15 cellular contexts compared by ENCODE assay signal in the genomic region with DNA sequence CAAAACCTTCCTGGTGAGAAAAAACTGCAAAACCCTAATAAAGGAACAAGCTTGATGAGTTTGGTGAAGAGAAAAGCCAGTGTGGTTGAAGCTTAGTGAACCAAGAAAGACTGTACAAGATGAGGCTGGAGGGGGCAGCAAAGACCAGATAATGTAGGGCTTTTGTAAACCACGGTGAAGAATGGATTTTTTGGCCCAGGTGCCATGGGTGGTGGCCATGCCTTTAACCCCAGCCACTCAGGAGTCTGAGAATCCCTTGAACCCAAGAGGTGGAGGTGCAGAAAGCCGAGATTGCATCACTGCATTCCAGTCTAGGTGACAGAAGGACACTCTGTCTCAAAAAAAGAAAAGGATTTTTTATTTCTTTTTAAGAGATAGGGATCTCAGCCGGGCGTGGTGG. TPM values are rescaled to one million over a fixed set of nuclear protein-coding genes. Genes with fewer than 3 reads are reported as not detected.
A peak's percentile ranks its signal among the peaks of the same experiment; 100 is the strongest.
DNase-seq lines count a peak whose midpoint lies in the region; ATAC-seq and TF ChIP-seq lines count a peak whose summit lies in the region.
"Had no signal": no experiment of that assay in that cellular context is flagged by ENCODE, and none has a peak within 500 bp of the region (broad histone marks: within the 10 kb centered on the region; RNA-seq: fewer than 3 reads in every experiment).

No MANE protein-coding gene starts in this region.

- H3K9me3 Mint-ChIP-seq in activated naive CD4-positive, alpha-beta T cell treated with anti-CD3 and anti-CD28 coated beads, Interleukin-2, amount 10 ng/mL, durations not matched to agents 7 days and 5 days = no peaks in the 10 kb centered on the region
- H3K9me3 Mint-ChIP-seq in activated naive CD4-positive, alpha-beta T cell treated with anti-CD3 and anti-CD28 coated beads, Interleukin-2, amount 50 U/mL, for 72 hours = no peaks in the 10 kb centered on the region
- no peaks in the 10 kb centered on the region for H3K9me3 Mint-ChIP-seq in type B pancreatic cell

- no peak overlapping the region for H3K27ac ChIP-seq in coronary artery
- H3K27ac ChIP-seq: thyroid gland had no signal

- H3K4me3 ChIP-seq in choroid plexus epithelial cell (ENCODE audit: low read depth, low read length) (no peak overlapping the region), coronary artery (no peak overlapping the region)
- H3K4me3 ChIP-seq: mucosa of descending colon, thyroid gland had no signal

- DNase-seq in activated naive CD4-positive, alpha-beta T cell treated with anti-CD3 and anti-CD28 coated beads, Interleukin-2, amount 10 ng/mL, durations not matched to agents 7 days and 5 days = peak; percentile 43
- DNase-seq in activated naive CD4-positive, alpha-beta T cell treated with anti-CD3 and anti-CD28 coated beads, Interleukin-2, amount 50 U/mL, for 72 hours (ENCODE audit: low spot score in 2 of 2) = no peak
- DNase-seq in MV-4-11 (lab: John Stamatoyannopoulos, UW) (peak; percentile 21), choroid plexus epithelial cell (ENCODE audit: low read depth) (no peak), type B pancreatic cell (ENCODE audit: extremely low spot score, unreplicated experiment) (no peak), coronary artery (ENCODE audit: low spot score) (no peak)
- DNase-seq in activated CD8-positive, alpha-beta memory T cell treated with anti-CD3 and anti-CD28 coated beads for 24 hours = no peak
- DNase-seq: aorta, BE2C, mucosa of descending colon, NCI-H1048, NCI-H69, thyroid gland had no signal

- TF ChIP-seq CTCF in choroid plexus epithelial cell (conservative IDR thresholded peaks at IDR 0.05; ENCODE audit: low read depth, low read length) = peak; percentile 19
- TF ChIP-seq CTCF in type B pancreatic cell (conservative IDR thresholded peaks at IDR 0.05) = peak; percentile 33
- TF ChIP-seq CTCF in coronary artery (IDR thresholded peaks at IDR 0.05) = no peak

- CTCF ChIA-PET in activated naive CD4-positive, alpha-beta T cell treated with anti-CD3 and anti-CD28 coated beads, Interleukin-2, amount 10 ng/mL, durations not matched to agents 7 days and 5 days (lab: Charles Lee) = interaction anchor here (1.0 to 1.3 kb wide), 3 partner anchors 22 to 129 kb away, joined by 3 read pairs; no protein-coding TSS in a partner anchor

- peaks cover 34% of the 10 kb centered on the region for H3K36me3 Mint-ChIP-seq in activated naive CD4-positive, alpha-beta T cell treated with anti-CD3 and anti-CD28 coated beads, Interleukin-2, amount 10 ng/mL, durations not matched to agents 7 days and 5 days
- peaks cover 2 to 21% of the 10 kb centered on the region in 2 donors for H3K36me3 Mint-ChIP-seq in activated naive CD4-positive, alpha-beta T cell treated with anti-CD3 and anti-CD28 coated beads, Interleukin-2, amount 50 U/mL, for 72 hours
- peaks cover 3% of the 10 kb centered on the region for H3K36me3 Mint-ChIP-seq in type B pancreatic cell

- no peaks in the 10 kb centered on the region for H3K27me3 Mint-ChIP-seq in activated naive CD4-positive, alpha-beta T cell treated with anti-CD3 and anti-CD28 coated beads, Interleukin-2, amount 10 ng/mL, durations not matched to agents 7 days and 5 days
- H3K27me3 Mint-ChIP-seq in type B pancreatic cell = no peaks in the 10 kb centered on the region

- H3K4me1 Mint-ChIP-seq in activated naive CD4-positive, alpha-beta T cell treated with anti-CD3 and anti-CD28 coated beads, Interleukin-2, amount 10 ng/mL, durations not matched to agents 7 days and 5 days = peaks cover 41% of the 10 kb centered on the region
- H3K4me1 Mint-ChIP-seq in type B pancreatic cell (ENCODE audit: unreplicated experiment) = peaks cover 10% of the 10 kb centered on the region

- H3K4me3 Mint-ChIP-seq in activated naive CD4-positive, alpha-beta T cell treated with anti-CD3 and anti-CD28 coated beads, Interleukin-2, amount 10 ng/mL, durations not matched to agents 7 days and 5 days = no peak overlapping the region
- peak overlapping the region; percentile 18 for H3K4me3 Mint-ChIP-seq in type B pancreatic cell

- no peak for ATAC-seq in activated naive CD4-positive, alpha-beta T cell treated with anti-CD3 and anti-CD28 coated beads, Interleukin-2, amount 50 U/mL, for 72 hours
- no peak for ATAC-seq in HG03280 (IDR thresholded peaks at IDR 0.05; ENCODE audit: unreplicated experiment)
- ATAC-seq: mucosa of descending colon, sciatic nerve had no signal

- peak overlapping the region; percentile 22 for H3K27ac Mint-ChIP-seq in activated naive CD4-positive, alpha-beta T cell treated with anti-CD3 and anti-CD28 coated beads, Interleukin-2, amount 10 ng/mL, durations not matched to agents 7 days and 5 days
- peak overlapping the region in 1 of 2 donors; percentile 19 for H3K27ac Mint-ChIP-seq in activated naive CD4-positive, alpha-beta T cell treated with anti-CD3 and anti-CD28 coated beads, Interleukin-2, amount 50 U/mL, for 72 hours
- no peak overlapping the region for H3K27ac Mint-ChIP-seq in type B pancreatic cell

RNA-seq across cellular contexts. Expression of a gene that starts 5.0 kb away (rescaled TPM):
- total RNA-seq in activated naive CD4-positive, alpha-beta T cell treated with anti-CD3 and anti-CD28 coated beads, Interleukin-2, amount 50 U/mL, for 72 hours = 10 to 100 TPM; 49.5 to 59.6 TPM
- 56.7 and 80.6 TPM in 2 replicates for total RNA-seq in type B pancreatic cell (ENCODE audit: low replicate concordance)

RNA-seq across cellular contexts. Expression of a gene that starts 5.3 kb away (rescaled TPM):
- total RNA-seq in activated naive CD4-positive, alpha-beta T cell treated with anti-CD3 and anti-CD28 coated beads, Interleukin-2, amount 50 U/mL, for 72 hours = 10 to 100 TPM; 15.5 to 23.5 TPM
- 16.9 and 20.7 TPM in 2 replicates for total RNA-seq in type B pancreatic cell (ENCODE audit: low replicate concordance)

RNA-seq across cellular contexts. Expression of a gene that starts 13.2 kb away (rescaled TPM):
- 1 to 10 TPM in 1 of 2 donors, not detected in 1; 1.4 TPM for total RNA-seq in activated naive CD4-positive, alpha-beta T cell treated with anti-CD3 and anti-CD28 coated beads, Interleukin-2, amount 50 U/mL, for 72 hours
- 0.38 and 0.48 TPM in 2 replicates for total RNA-seq in type B pancreatic cell (ENCODE audit: low replicate concordance)

RNA-seq across cellular contexts. Expression of a gene that starts 49.1 kb away (rescaled TPM):
- total RNA-seq in activated naive CD4-positive, alpha-beta T cell treated with anti-CD3 and anti-CD28 coated beads, Interleukin-2, amount 50 U/mL, for 72 hours = 10 to 100 TPM; 10.6 to 11.2 TPM
- 17.9 and 21.5 TPM in 2 replicates for total RNA-seq in type B pancreatic cell (ENCODE audit: low replicate concordance)

RNA-seq across cellular contexts. Expression of a gene that starts 49.5 kb away (rescaled TPM):
- total RNA-seq in activated naive CD4-positive, alpha-beta T cell treated with anti-CD3 and anti-CD28 coated beads, Interleukin-2, amount 50 U/mL, for 72 hours = 10 to 100 TPM; 51.1 to 52.7 TPM
- total RNA-seq in type B pancreatic cell (ENCODE audit: low replicate concordance) = 84.4 and 87.4 TPM in 2 replicates

Comparison
In these comparisons a context has a peak if more than half of its experiments do, and no peak if none do; other contexts are left out.
1. DNase-seq: peak in activated naive CD4-positive, alpha-beta T cell treated with anti-CD3 and anti-CD28 coated beads, Interleukin-2, amount 10 ng/mL, durations not matched to agents 7 days and 5 days (single experiment) and MV-4-11 (single experiment); none in activated naive CD4-positive, alpha-beta T cell treated with anti-CD3 and anti-CD28 coated beads, Interleukin-2, amount 50 U/mL, for 72 hours (0 of 2), choroid plexus epithelial cell (single experiment), type B pancreatic cell (single experiment), coronary artery (single experiment) and activated CD8-positive, alpha-beta memory T cell treated with anti-CD3 and anti-CD28 coated beads for 24 hours (single experiment).